ENCODE assay signal across 1 cellular context in the genomic region with DNA sequence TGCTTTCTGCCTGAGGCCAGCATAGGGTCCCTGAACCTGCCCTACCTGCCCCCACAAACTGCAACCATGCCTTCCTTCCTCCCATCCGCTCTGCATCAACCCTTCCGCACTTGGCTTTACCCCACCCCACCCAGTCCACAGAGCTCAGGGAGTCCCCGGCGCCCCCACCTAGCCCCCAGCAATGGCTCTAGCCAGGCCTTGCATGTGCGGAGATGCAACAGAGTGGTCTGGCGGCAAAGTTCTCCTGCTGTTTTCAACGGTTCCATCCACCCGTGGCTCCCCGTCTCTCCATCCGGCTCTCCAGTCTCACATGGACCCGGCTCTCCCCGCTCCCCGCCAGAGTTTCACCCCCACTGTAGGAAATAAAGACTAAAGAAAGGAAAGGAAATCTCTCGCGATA.
TF ChIP-seq lines count a peak whose summit lies in the region.

No MANE protein-coding gene starts in this region.

TF ChIP-seq in SK-N-SH treated with all-trans-retinoic acid at 6 μM for 48 hours, 23 proteins besides CTCF, POLR2A, EP300 and RAD21 (continued from another document):
- TF ChIP-seq, protein P1, sequence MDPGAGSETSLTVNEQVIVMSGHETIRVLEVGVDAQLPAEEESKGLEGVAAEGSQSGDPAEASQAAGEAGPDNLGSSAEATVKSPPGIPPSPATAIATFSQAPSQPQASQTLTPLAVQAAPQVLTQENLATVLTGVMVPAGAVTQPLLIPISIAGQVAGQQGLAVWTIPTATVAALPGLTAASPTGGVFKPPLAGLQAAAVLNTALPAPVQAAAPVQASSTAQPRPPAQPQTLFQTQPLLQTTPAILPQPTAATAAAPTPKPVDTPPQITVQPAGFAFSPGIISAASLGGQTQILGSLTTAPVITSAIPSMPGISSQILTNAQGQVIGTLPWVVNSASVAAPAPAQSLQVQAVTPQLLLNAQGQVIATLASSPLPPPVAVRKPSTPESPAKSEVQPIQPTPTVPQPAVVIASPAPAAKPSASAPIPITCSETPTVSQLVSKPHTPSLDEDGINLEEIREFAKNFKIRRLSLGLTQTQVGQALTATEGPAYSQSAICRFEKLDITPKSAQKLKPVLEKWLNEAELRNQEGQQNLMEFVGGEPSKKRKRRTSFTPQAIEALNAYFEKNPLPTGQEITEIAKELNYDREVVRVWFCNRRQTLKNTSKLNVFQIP (CRISPR knock-in tag; IDR thresholded peaks at IDR 0.05; ENCODE audit: borderline replicate concordance, low read depth), result no peak
- TF ChIP-seq ARNTL (CRISPR knock-in tag; IDR thresholded peaks at IDR 0.05; ENCODE audit: borderline replicate concordance, low read depth) (no peak), BACH2 (CRISPR knock-in tag; IDR thresholded peaks at IDR 0.05; ENCODE audit: borderline replicate concordance) (no peak), ESRRG (CRISPR knock-in tag; IDR thresholded peaks at IDR 0.05) (no peak), ZNF565 (CRISPR knock-in tag; conservative IDR thresholded peaks at IDR 0.05; ENCODE audit: low read depth) (no peak), ISL1 (CRISPR knock-in tag; IDR thresholded peaks at IDR 0.05) (no peak), TCF4 (CRISPR knock-in tag; IDR thresholded peaks at IDR 0.05; ENCODE audit: borderline replicate concordance) (no peak), ZFP3 (CRISPR knock-in tag; IDR thresholded peaks at IDR 0.05) (no peak), RARB (CRISPR knock-in tag; IDR thresholded peaks at IDR 0.05) (no peak)
- TF ChIP-seq, protein P2, sequence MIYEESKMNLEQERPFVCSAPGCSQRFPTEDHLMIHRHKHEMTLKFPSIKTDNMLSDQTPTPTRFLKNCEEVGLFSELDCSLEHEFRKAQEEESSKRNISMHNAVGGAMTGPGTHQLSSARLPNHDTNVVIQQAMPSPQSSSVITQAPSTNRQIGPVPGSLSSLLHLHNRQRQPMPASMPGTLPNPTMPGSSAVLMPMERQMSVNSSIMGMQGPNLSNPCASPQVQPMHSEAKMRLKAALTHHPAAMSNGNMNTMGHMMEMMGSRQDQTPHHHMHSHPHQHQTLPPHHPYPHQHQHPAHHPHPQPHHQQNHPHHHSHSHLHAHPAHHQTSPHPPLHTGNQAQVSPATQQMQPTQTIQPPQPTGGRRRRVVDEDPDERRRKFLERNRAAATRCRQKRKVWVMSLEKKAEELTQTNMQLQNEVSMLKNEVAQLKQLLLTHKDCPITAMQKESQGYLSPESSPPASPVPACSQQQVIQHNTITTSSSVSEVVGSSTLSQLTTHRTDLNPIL (CRISPR knock-in tag; IDR thresholded peaks at IDR 0.05; ENCODE audit: low read depth), result no peak
TF ChIP-seq in SK-N-SH treated with all-trans-retinoic acid at 6 μM for 48 hours: peak in this region for 0.
